ENCODE assay signal across 8 cellular contexts in genomic region chr3:37855363-37855970, GRCh38. TPM values are rescaled to one million over a fixed set of nuclear protein-coding genes. Genes with fewer than 3 reads are reported as not detected.
DNase-seq lines count a peak whose midpoint lies in the region; ATAC-seq, FAIRE-seq and TF ChIP-seq lines count a peak whose summit lies in the region.

No MANE protein-coding gene starts in this region.

- intact Hi-C loops in activated B cell treated with CpG ODN at 0.5 μM for 24 hours (cut with micrococcal nuclease): loop anchor here (1.0 kb wide), 1 partner anchor 112 kb away; no protein-coding TSS in a partner anchor
- intact Hi-C loops in kidney (cut with DNase I): loop anchor here (10.0 kb wide), 1 partner anchor 109 kb away; no protein-coding TSS in a partner anchor

- peak; percentile 85 for TF ChIP-seq CTCF in AG10803 (conservative IDR thresholded peaks at IDR 0.05; ENCODE audit: low read length)
- peak; percentile 19 for TF ChIP-seq CTCF in activated B cell treated with CpG ODN at 0.5 μM for 24 hours (IDR thresholded peaks at IDR 0.05)
- TF ChIP-seq CTCF in kidney (IDR thresholded peaks at IDR 0.05; ENCODE audit: borderline replicate concordance, extremely low read depth, insufficient read depth): peak; percentile 98

- H3K4me1 Mint-ChIP-seq in activated B cell treated with CpG ODN at 0.5 μM for 24 hours: peaks cover 3% of the 10 kb centered on the region

- no peak overlapping the region for H3K27ac Mint-ChIP-seq in activated B cell treated with CpG ODN at 0.5 μM for 24 hours

- no peak for FAIRE-seq in kidney (lab: Jason Lieb, UNC)

- no peaks in the 10 kb centered on the region for H3K9me3 Mint-ChIP-seq in activated B cell treated with CpG ODN at 0.5 μM for 24 hours

- in situ Hi-C loops in T47D (cut with HindIII; ENCODE audit: low pct_unique_long_range_greater_than_20kb, low sequenced_read_pairs): no loop called here

- DNase-seq in AG10803 (ENCODE audit: low read depth): peak; percentile 62
- DNase-seq in NCI-H2029 (lab: John Stamatoyannopoulos, UW): peak; percentile 53
- peak; percentile 52 for DNase-seq in activated B cell treated with CpG ODN at 0.5 μM for 24 hours
- DNase-seq in T47D (ENCODE audit: low read depth in 1 of 2, low spot score in 1 of 2): peak; percentile 67 to 87
- DNase-seq in kidney: peak; percentile 91
- DNase-seq in stimulated activated CD4-positive, alpha-beta T cell treated with anti-CD3 and anti-CD28 coated beads, Interleukin-1b, Interleukin-23, amount 100 ng/mL, for 4 hours (ENCODE audit: low read depth in 2 of 2): peak; percentile 72
- no peak for DNase-seq in GF-D8 (lab: John Stamatoyannopoulos, UW)

- no peak overlapping the region for H3K27ac ChIP-seq in kidney (ENCODE audit: low read depth in 2 of 2, low read length in 2 of 2)

- H3K27me3 Mint-ChIP-seq in activated B cell treated with CpG ODN at 0.5 μM for 24 hours: peaks cover 19% of the 10 kb centered on the region

- H3K4me1 ChIP-seq in kidney (ENCODE audit: control insufficient read depth in 1 of 2, insufficient read depth in 1 of 2, low read depth in 1 of 2, low read length in 2 of 2): peaks cover 8% of the 10 kb centered on the region in 2 donors

- POLR2A ChIA-PET in activated B cell treated with CpG ODN at 0.5 μM for 24 hours (lab: Charles Lee): no interaction called here

- no peaks in the 10 kb centered on the region for H3K36me3 ChIP-seq in kidney (ENCODE audit: control insufficient read depth in 1 of 2, insufficient read depth in 2 of 2, low read length in 2 of 2)

- no peak overlapping the region for H3K9ac ChIP-seq in kidney (ENCODE audit: low read length in 2 of 2)

- no peak overlapping the region for H3K4me3 Mint-ChIP-seq in activated B cell treated with CpG ODN at 0.5 μM for 24 hours

- H3K9me3 ChIP-seq in kidney (ENCODE audit: control insufficient read depth in 1 of 2, low read length in 2 of 2): no peaks in the 10 kb centered on the region

- H3K36me3 Mint-ChIP-seq in activated B cell treated with CpG ODN at 0.5 μM for 24 hours (ENCODE audit: low read depth): no peaks in the 10 kb centered on the region

- ATAC-seq in GM19463 (IDR thresholded peaks at IDR 0.05; ENCODE audit: unreplicated experiment): peak; percentile 34
- ATAC-seq in activated B cell treated with CpG ODN at 0.5 μM for 24 hours (ENCODE audit: low read depth): no peak

- CTCF ChIA-PET in activated B cell treated with CpG ODN at 0.5 μM for 24 hours (lab: Charles Lee): interaction anchor here (0.7 to 1.6 kb wide), 10 partner anchors 8 to 625 kb away, joined by 3 to 25 read pairs (median 4); no protein-coding TSS in a partner anchor

- H3K4me3 ChIP-seq in AG10803 (ENCODE audit: low read length) (no peak overlapping the region), kidney (ENCODE audit: low read length in 2 of 2) (no peak overlapping the region)

RNA-seq across cellular contexts. Expression of gene CTDSPL, which starts 6.2 kb away (rescaled TPM):
- total RNA-seq in activated B cell treated with CpG ODN at 0.5 μM for 24 hours: not detected in 2 replicates
- total RNA-seq in kidney: 78.3 TPM
- polyA plus RNA-seq in kidney (ENCODE audit: insufficient read depth, low read depth, low replicate concordance): 55.9 TPM

Comparison
In these comparisons a context has a peak if more than half of its experiments do, and no peak if none do; other contexts are left out.
1. CTCF ChIP-seq: peak in every context shown above with its lines; median percentile 98 in kidney; 85 in AG10803; 19 in activated B cell treated with CpG ODN at 0.5 μM for 24 hours.
2. RNA of gene CTDSPL, which starts 6.2 kb away (total RNA-seq): 78.3 TPM in kidney (single experiment); not detected in activated B cell treated with CpG ODN at 0.5 μM for 24 hours; every median in the first group is over 10 times any median in the second.